Comparison of ENCODE assay signal across 9 cellular contexts in genomic region chr7:47328392-47329319, GRCh38.
DNase-seq lines count a peak whose midpoint lies in the region; ATAC-seq and TF ChIP-seq lines count a peak whose summit lies in the region.
"Had no signal": no experiment of that assay in that cellular context is flagged by ENCODE, and none has a peak within 500 bp of the region (broad histone marks: within the 10 kb centered on the region; RNA-seq: fewer than 3 reads in every experiment).

No MANE protein-coding gene starts in this region.

- peaks cover 0 to 3% of the 10 kb centered on the region in 2 donors for H3K36me3 ChIP-seq in ascending aorta

- WGBS in right cardiac atrium, result 60% methylated on average over 7 of the region's 7 CpGs

- no peak for TF ChIP-seq CTCF in ascending aorta (IDR thresholded peaks at IDR 0.05)

- peak overlapping the region; percentile 86 to 87 for H3K27ac ChIP-seq in ascending aorta
- peak overlapping the region; percentile 92 for H3K27ac ChIP-seq in right cardiac atrium (ENCODE audit: low read length)

- H3K27me3 ChIP-seq in ascending aorta (no peaks in the 10 kb centered on the region), right cardiac atrium (ENCODE audit: control insufficient read depth, insufficient read depth) (no peaks in the 10 kb centered on the region)

- ATAC-seq in right cardiac atrium (peak; percentile 22 to 46), sciatic nerve (peak; percentile 52), GM18498 (IDR thresholded peaks at IDR 0.05; ENCODE audit: unreplicated experiment) (no peak)

- intact Hi-C loops in ascending aorta (cut with DNase I), result loop anchor here (1.0 kb wide), 1 partner anchor 13 kb away; no protein-coding TSS in a partner anchor
- intact Hi-C loops in right cardiac atrium (cut with DNase I), result no loop called here
- intact Hi-C loops in sciatic nerve (cut with DNase I), result no loop called here

- no peaks in the 10 kb centered on the region for H3K9me3 ChIP-seq in ascending aorta
- H3K9me3 ChIP-seq in right cardiac atrium (ENCODE audit: control insufficient read depth, low read length), result no peaks in the 10 kb centered on the region

- peaks cover 12 to 27% of the 10 kb centered on the region in 2 donors for H3K4me1 ChIP-seq in ascending aorta
- peaks cover 16% of the 10 kb centered on the region for H3K4me1 ChIP-seq in right cardiac atrium (ENCODE audit: control insufficient read depth, insufficient read depth, low read length)

- H3K4me3 ChIP-seq in ascending aorta, result peak overlapping the region; percentile 24 to 50
- H3K4me3 ChIP-seq in right cardiac atrium (ENCODE audit: low read length), result no peak overlapping the region

- DNase-seq in COLO829 (ENCODE audit: low spot score) (peak; percentile 45), ascending aorta (ENCODE audit: low spot score in 2 of 2) (no peak), right cardiac atrium (peak in 1 of 3 donors; percentile 71), sciatic nerve (ENCODE audit: low spot score) (no peak), T1000 (lab: John Stamatoyannopoulos, UW) (no peak), NCI-H345 (lab: John Stamatoyannopoulos, UW) (no peak)
- DNase-seq in stimulated activated CD4-positive, alpha-beta T cell treated with anti-CD3 and anti-CD28 coated beads, Interleukin-4, amount 100 ng/mL, for 4 hours, result no peak
- DNase-seq: NCI-H187 treated with DMSO at 0.1 percent for 48 hours had no signal
